22 cellular contexts compared by ENCODE assay signal in the genomic region with DNA sequence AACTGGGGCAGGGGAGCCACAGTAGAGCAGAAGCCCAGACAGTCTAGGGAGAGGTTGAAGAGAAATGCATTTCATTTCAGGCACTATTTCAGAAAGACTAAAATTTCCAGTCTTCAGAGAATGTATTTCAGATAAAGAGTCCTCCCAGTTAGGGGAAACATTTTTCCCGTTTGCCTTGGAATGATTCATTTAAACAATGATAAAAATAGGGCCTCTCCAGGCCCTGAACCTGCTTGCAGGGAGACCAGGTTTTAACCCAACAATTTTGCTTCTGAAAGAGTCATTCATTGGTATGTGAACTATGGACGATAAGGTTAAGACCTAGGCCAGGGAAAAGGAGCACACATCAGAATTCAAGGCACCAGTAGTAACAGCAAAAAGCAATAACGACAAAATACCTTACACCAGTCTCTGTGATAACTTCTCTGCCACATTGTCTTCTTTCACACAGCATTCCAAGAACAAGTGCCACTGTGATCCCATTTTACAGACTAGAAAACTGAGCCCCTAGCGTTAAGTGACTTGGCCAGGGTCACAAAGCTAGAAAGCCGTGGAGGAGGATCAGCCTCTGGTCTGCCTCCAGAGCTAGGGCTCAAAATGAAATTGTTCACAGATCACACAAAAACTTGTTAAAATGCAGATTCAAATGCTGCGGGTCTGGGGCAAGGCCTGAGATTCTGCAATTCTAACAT.
DNase-seq lines count a peak whose midpoint lies in the region; ATAC-seq and TF ChIP-seq lines count a peak whose summit lies in the region.
"Had no signal": no experiment of that assay in that cellular context is flagged by ENCODE, and none has a peak within 500 bp of the region (broad histone marks: within the 10 kb centered on the region; RNA-seq: fewer than 3 reads in every experiment).

No MANE protein-coding gene starts in this region.

- CTCF ChIA-PET in HEK293T (lab: Yijun Ruan, JAX), result no interaction called here

- H3K36me3 ChIP-seq in SJSA1, result no peaks in the 10 kb centered on the region
- no peaks in the 10 kb centered on the region for H3K36me3 ChIP-seq in esophagus muscularis mucosa
- no peaks in the 10 kb centered on the region for H3K36me3 ChIP-seq in osteoblast (ENCODE audit: insufficient read depth, low read length)
- no peaks in the 10 kb centered on the region for H3K36me3 ChIP-seq in heart right ventricle
- H3K36me3 ChIP-seq: BLaER1 had no signal

- H2AFZ ChIP-seq in osteoblast (ENCODE audit: low read length), result no peak overlapping the region

- ATAC-seq in HG03025 (IDR thresholded peaks at IDR 0.05; ENCODE audit: low FRiP score, unreplicated experiment) (no peak), heart right ventricle (no peak)
- ATAC-seq: CD8-positive, alpha-beta T cell; PC-3 had no signal

- peaks cover 18% of the 10 kb centered on the region for H3K4me1 ChIP-seq in SJSA1 (replicated peaks)
- peaks cover 0 to 8% (median 0%) of the 10 kb centered on the region in 4 donors for H3K4me1 ChIP-seq in esophagus muscularis mucosa
- peaks cover 6% of the 10 kb centered on the region for H3K4me1 ChIP-seq in osteoblast (ENCODE audit: insufficient read depth, low read length)
- no peaks in the 10 kb centered on the region for H3K4me1 ChIP-seq in heart right ventricle
- H3K4me1 ChIP-seq: BLaER1 had no signal

- no peaks in the 10 kb centered on the region for H4K20me1 ChIP-seq in osteoblast (ENCODE audit: insufficient read depth, low read length)
- H4K20me1 ChIP-seq: BLaER1 had no signal

- TF ChIP-seq CTCF in esophagus muscularis mucosa (IDR thresholded peaks at IDR 0.05) (no peak), osteoblast (IDR thresholded peaks at IDR 0.05; ENCODE audit: extremely low read depth, low read depth, low read length) (no peak), heart right ventricle (IDR thresholded peaks at IDR 0.05) (no peak)

- TF ChIP-seq POLR2A in esophagus muscularis mucosa (IDR thresholded peaks at IDR 0.05; ENCODE audit: low read depth), result no peak

- H3K27me3 ChIP-seq in SJSA1 (replicated peaks) (no peaks in the 10 kb centered on the region), esophagus muscularis mucosa (no peaks in the 10 kb centered on the region), osteoblast (ENCODE audit: insufficient read depth, low read length) (no peaks in the 10 kb centered on the region), heart right ventricle (peaks cover 0 to 5% (median 0%) of the 10 kb centered on the region in 7 donors)
- H3K27me3 ChIP-seq: BLaER1 had no signal

- H3K4me3 ChIP-seq in SJSA1 (no peak overlapping the region), esophagus muscularis mucosa (no peak overlapping the region), osteoblast (ENCODE audit: insufficient read depth, low read length) (no peak overlapping the region), heart right ventricle (no peak overlapping the region)
- H3K4me3 ChIP-seq: BLaER1 had no signal

- H3K9me3 ChIP-seq in SJSA1 (replicated peaks) (no peaks in the 10 kb centered on the region), esophagus muscularis mucosa (no peaks in the 10 kb centered on the region), osteoblast (ENCODE audit: low read depth, low read length) (no peaks in the 10 kb centered on the region), heart right ventricle (no peaks in the 10 kb centered on the region)
- H3K9me3 ChIP-seq: BLaER1 had no signal

- intact Hi-C loops in esophagus muscularis mucosa (cut with DNase I) (no loop called here), heart right ventricle (cut with DNase I) (no loop called here)

- POLR2A ChIA-PET in HEK293T (lab: Yijun Ruan, JAX), result no interaction called here

- DNase-seq in EH (ENCODE audit: low read depth) (peak; percentile 67), SJSA1 (ENCODE audit: low read depth in 1 of 2, low spot score in 2 of 2) (peak in 1 of 2 experiments; percentile 10), esophagus muscularis mucosa (ENCODE audit: extremely low spot score) (peak; percentile 37), osteoblast (ENCODE audit: insufficient read length, low spot score, missing footprints) (no peak), HEK293T (ENCODE audit: extremely low spot score) (no peak), heart right ventricle (no peak)
- no peak for DNase-seq in stimulated activated naive CD4-positive, alpha-beta T cell (lab: John Stamatoyannopoulos, UW)
- DNase-seq: Calu3; CD8-positive, alpha-beta T cell; H9; KG1; MV-4-11; NCI-H1417; NCI-H187; NCI-H2227 treated with DMSO at 0.1 percent for 48 hours; NCI-H524; NCI-H82; PC-3; RPMI8226; SIG-M5 had no signal

- TF ChIP-seq EP300 in esophagus muscularis mucosa (IDR thresholded peaks at IDR 0.05), result no peak

- WGBS in esophagus muscularis mucosa, result 82% methylated on average over 6 of the region's 6 CpGs
- WGBS in heart right ventricle, 2 donors, result 81 to 85% methylated on average over 6 of the region's 6 CpGs

- no peaks in the 10 kb centered on the region for H3K79me2 ChIP-seq in osteoblast (ENCODE audit: insufficient read depth, low read length)

- peak overlapping the region; percentile 8 for H3K4me2 ChIP-seq in osteoblast (ENCODE audit: insufficient read depth, low read length)
- H3K4me2 ChIP-seq: BLaER1 had no signal

- H3K27ac ChIP-seq in SJSA1 (peak overlapping the region; percentile 43; the same call in 1 of the 2 replicates), esophagus muscularis mucosa (replicated peaks in 1 of 4) (no peak overlapping the region), osteoblast (ENCODE audit: low read depth, low read length) (peak overlapping the region; percentile 30), heart right ventricle (no peak overlapping the region)
- H3K27ac ChIP-seq: BLaER1 had no signal

TF ChIP-seq in HEK293T, 16 proteins besides CTCF, POLR2A, EP300 and RAD21:
- TF ChIP-seq SP1 (IDR thresholded peaks at IDR 0.05), result no peak
- no peak for TF ChIP-seq L3MBTL2 (conservative IDR thresholded peaks at IDR 0.05)
- TF ChIP-seq LEF1 (IDR thresholded peaks at IDR 0.05; ENCODE audit: borderline replicate concordance), result no peak

Comparison
In these comparisons a context has a peak if more than half of its experiments do, and no peak if none do; other contexts are left out.
1. DNase-seq: peak in EH (single experiment) and esophagus muscularis mucosa (single experiment); none in osteoblast (single experiment), HEK293T (single experiment), heart right ventricle (0 of 2) and stimulated activated naive CD4-positive, alpha-beta T cell (0 of 6).
2. H3K27ac ChIP-seq: peak in SJSA1 (single experiment) and osteoblast (single experiment); none in esophagus muscularis mucosa (0 of 4) and heart right ventricle (0 of 10).